23 cellular contexts compared by ENCODE assay signal in genomic region chr12:38721611-38722252, GRCh38.
"Had no signal": no experiment of that assay in that cellular context is flagged by ENCODE, and none has a peak within 500 bp of the region (broad histone marks: within the 10 kb centered on the region; RNA-seq: fewer than 3 reads in every experiment).

No MANE protein-coding gene starts in this region.

- H3K36me3 Mint-ChIP-seq: mesothelial cell of epicardium had no signal

- H3K4me3 Mint-ChIP-seq: dendritic cell treated with granulocyte-macrophage colony-stimulating factor and Interleukin-4, amounts not matched to agents 40 ng/mL and 50 ng/mL, for 4 days; effector memory CD8-positive, alpha-beta T cell; endodermal cell; mesothelial cell of epicardium had no signal

- H3K4me1 Mint-ChIP-seq: endodermal cell, mesothelial cell of epicardium had no signal

- H3K4me3 ChIP-seq: colonic mucosa, esophagus squamous epithelium, gastrocnemius medialis, heart right ventricle, left lung, lower lobe of right lung, mucosa of descending colon had no signal

- H3K36me3 ChIP-seq: colonic mucosa, gastrocnemius medialis had no signal

- H3K27ac ChIP-seq: colonic mucosa, epithelial cell of prostate, esophagus squamous epithelium, gastrocnemius medialis, heart right ventricle, left lung, lower lobe of right lung had no signal

- H3K27ac Mint-ChIP-seq: dendritic cell treated with granulocyte-macrophage colony-stimulating factor and Interleukin-4, amounts not matched to agents 40 ng/mL and 50 ng/mL, for 4 days; effector memory CD8-positive, alpha-beta T cell; endodermal cell; mesothelial cell of epicardium had no signal

- H3K9me3 ChIP-seq: colonic mucosa, esophagus squamous epithelium, gastrocnemius medialis, left lung, lower lobe of right lung had no signal

- H3K27me3 Mint-ChIP-seq: dendritic cell treated with granulocyte-macrophage colony-stimulating factor and Interleukin-4, amounts not matched to agents 40 ng/mL and 50 ng/mL, for 4 days; effector memory CD8-positive, alpha-beta T cell had no signal

- H3K27me3 ChIP-seq: colonic mucosa, esophagus squamous epithelium, gastrocnemius medialis, heart right ventricle, left lung had no signal

- DNase-seq: cerebellar nuclear complex; colonic mucosa; cortex of kidney; effector CD8-positive, alpha-beta T cell; effector memory CD8-positive, alpha-beta T cell; erythroblast; esophagus squamous epithelium; foreskin fibroblast; foreskin melanocyte; gastrocnemius medialis; glutamatergic neuron; heart right ventricle; hippocampal formation; left cardiac atrium; left lung; left ventricle myocardium superior; lower lobe of right lung; mesenchymal stem cell; mucosa of descending colon had no signal

- H3K4me1 ChIP-seq: colonic mucosa, esophagus squamous epithelium, gastrocnemius medialis, heart right ventricle, left lung, lower lobe of right lung had no signal
